Comparison of ENCODE assay signal across 14 cellular contexts in genomic region chr19:13077233-13077632, GRCh38. TPM values are rescaled to one million over a fixed set of nuclear protein-coding genes. Genes with fewer than 3 reads are reported as not detected.
DNase-seq lines count a peak whose midpoint lies in the region; ATAC-seq and TF ChIP-seq lines count a peak whose summit lies in the region.
"Had no signal": no experiment of that assay in that cellular context is flagged by ENCODE, and none has a peak within 500 bp of the region (broad histone marks: within the 10 kb centered on the region; RNA-seq: fewer than 3 reads in every experiment).

No MANE protein-coding gene starts in this region.

- no peak overlapping the region for H3K4me3 Mint-ChIP-seq in activated naive CD8-positive, alpha-beta T cell treated with anti-CD3 and anti-CD28 coated beads, Interleukin-2, amount 50 U/mL, for 24 hours
- H3K4me3 Mint-ChIP-seq: activated T-cell treated with anti-CD3 and anti-CD28 coated beads, Interleukin-2, amount 50 U/mL, for 24 hours had no signal

- no peak overlapping the region for H3K27ac Mint-ChIP-seq in activated naive CD8-positive, alpha-beta T cell treated with anti-CD3 and anti-CD28 coated beads, Interleukin-2, amount 50 U/mL, for 24 hours
- H3K27ac Mint-ChIP-seq: activated T-cell treated with anti-CD3 and anti-CD28 coated beads, Interleukin-2, amount 50 U/mL, for 24 hours had no signal

- H3K27me3 ChIP-seq in ascending aorta (no peaks in the 10 kb centered on the region), layer of hippocampus (ENCODE audit: control insufficient read depth, insufficient read depth, low read length) (no peaks in the 10 kb centered on the region)
- H3K27me3 ChIP-seq: thyroid gland had no signal

- peaks cover 22 to 61% of the 10 kb centered on the region in 2 donors for H3K4me1 ChIP-seq in ascending aorta

- no peaks in the 10 kb centered on the region for H3K4me1 Mint-ChIP-seq in activated naive CD8-positive, alpha-beta T cell treated with anti-CD3 and anti-CD28 coated beads, Interleukin-2, amount 50 U/mL, for 24 hours

- H3K27me3 Mint-ChIP-seq in activated naive CD8-positive, alpha-beta T cell treated with anti-CD3 and anti-CD28 coated beads, Interleukin-2, amount 50 U/mL, for 24 hours: no peaks in the 10 kb centered on the region
- H3K27me3 Mint-ChIP-seq: activated T-cell treated with anti-CD3 and anti-CD28 coated beads, Interleukin-2, amount 50 U/mL, for 24 hours had no signal

- no peaks in the 10 kb centered on the region for H3K9me3 ChIP-seq in ascending aorta
- H3K9me3 ChIP-seq: thyroid gland had no signal

- no peak for TF ChIP-seq CTCF in ascending aorta (IDR thresholded peaks at IDR 0.05)

- H3K4me3 ChIP-seq in ascending aorta: no peak overlapping the region
- H3K4me3 ChIP-seq: skin epidermis, thyroid gland had no signal

- DNase-seq in NCI-H1105 treated with DMSO at 0.1 percent for 48 hours (lab: John Stamatoyannopoulos, UW) (peak; percentile 2), NCI-H1105 (lab: John Stamatoyannopoulos, UW) (no peak), ascending aorta (ENCODE audit: low spot score in 2 of 2) (no peak), NCI-H1694 treated with DMSO at 0.1 percent for 48 hours (lab: John Stamatoyannopoulos, UW) (no peak), SHP77 (lab: John Stamatoyannopoulos, UW) (no peak)
- DNase-seq in activated naive CD8-positive, alpha-beta T cell treated with anti-CD3 and anti-CD28 coated beads, Interleukin-2, amount 50 U/mL, for 24 hours: no peak
- DNase-seq: activated T-cell treated with anti-CD3 and anti-CD28 coated beads, Interleukin-2, amount 50 U/mL, for 24 hours; amniotic stem cell; NCI-H2029 treated with DMSO at 0.1 percent for 48 hours; thyroid gland had no signal

- intact Hi-C loops in ascending aorta (cut with DNase I): no loop called here

- no peaks in the 10 kb centered on the region for H3K9me3 Mint-ChIP-seq in activated naive CD8-positive, alpha-beta T cell treated with anti-CD3 and anti-CD28 coated beads, Interleukin-2, amount 50 U/mL, for 24 hours
- H3K9me3 Mint-ChIP-seq: activated T-cell treated with anti-CD3 and anti-CD28 coated beads, Interleukin-2, amount 50 U/mL, for 24 hours had no signal

- H3K36me3 Mint-ChIP-seq in activated naive CD8-positive, alpha-beta T cell treated with anti-CD3 and anti-CD28 coated beads, Interleukin-2, amount 50 U/mL, for 24 hours (ENCODE audit: low read depth): no peaks in the 10 kb centered on the region

- H3K27ac ChIP-seq in ascending aorta (peak overlapping the region; percentile 74 to 99), layer of hippocampus (ENCODE audit: low read depth, low read length) (peak overlapping the region; percentile 92), temporal lobe (ENCODE audit: low read depth, low read length) (peak overlapping the region; percentile 95)
- H3K27ac ChIP-seq: 22Rv1 had no signal

- peaks cover 12 to 18% of the 10 kb centered on the region in 2 donors for H3K36me3 ChIP-seq in ascending aorta

- ATAC-seq in activated naive CD8-positive, alpha-beta T cell treated with anti-CD3 and anti-CD28 coated beads, Interleukin-2, amount 50 U/mL, for 24 hours: no peak

RNA-seq across cellular contexts. Expression of gene LYL1, which starts 25.4 kb away (rescaled TPM):
- total RNA-seq in ascending aorta (46.7 TPM), temporal lobe (1.2 TPM)

RNA-seq across cellular contexts. Expression of gene TRMT1, which starts 39.3 kb away (rescaled TPM):
- 17.3 TPM for total RNA-seq in ascending aorta
- total RNA-seq in temporal lobe: 14.3 TPM

RNA-seq across cellular contexts. Expression of gene NACC1, which starts 40.8 kb away (rescaled TPM):
- total RNA-seq in ascending aorta (35.5 TPM), temporal lobe (11.6 TPM)

Comparison
In these comparisons a context has a peak if more than half of its experiments do, and no peak if none do; other contexts are left out.
1. RNA of gene LYL1, which starts 25.4 kb away (total RNA-seq): 46.7 TPM in ascending aorta (single experiment); 1.2 TPM in temporal lobe (single experiment); every median in the first group is over 10 times any median in the second.
2. Peak in every context shown above with its lines, with median percentiles within 50 percentile points of each other: H3K27ac ChIP-seq.